ENCODE assay signal across 1 cellular context in the genomic region with DNA sequence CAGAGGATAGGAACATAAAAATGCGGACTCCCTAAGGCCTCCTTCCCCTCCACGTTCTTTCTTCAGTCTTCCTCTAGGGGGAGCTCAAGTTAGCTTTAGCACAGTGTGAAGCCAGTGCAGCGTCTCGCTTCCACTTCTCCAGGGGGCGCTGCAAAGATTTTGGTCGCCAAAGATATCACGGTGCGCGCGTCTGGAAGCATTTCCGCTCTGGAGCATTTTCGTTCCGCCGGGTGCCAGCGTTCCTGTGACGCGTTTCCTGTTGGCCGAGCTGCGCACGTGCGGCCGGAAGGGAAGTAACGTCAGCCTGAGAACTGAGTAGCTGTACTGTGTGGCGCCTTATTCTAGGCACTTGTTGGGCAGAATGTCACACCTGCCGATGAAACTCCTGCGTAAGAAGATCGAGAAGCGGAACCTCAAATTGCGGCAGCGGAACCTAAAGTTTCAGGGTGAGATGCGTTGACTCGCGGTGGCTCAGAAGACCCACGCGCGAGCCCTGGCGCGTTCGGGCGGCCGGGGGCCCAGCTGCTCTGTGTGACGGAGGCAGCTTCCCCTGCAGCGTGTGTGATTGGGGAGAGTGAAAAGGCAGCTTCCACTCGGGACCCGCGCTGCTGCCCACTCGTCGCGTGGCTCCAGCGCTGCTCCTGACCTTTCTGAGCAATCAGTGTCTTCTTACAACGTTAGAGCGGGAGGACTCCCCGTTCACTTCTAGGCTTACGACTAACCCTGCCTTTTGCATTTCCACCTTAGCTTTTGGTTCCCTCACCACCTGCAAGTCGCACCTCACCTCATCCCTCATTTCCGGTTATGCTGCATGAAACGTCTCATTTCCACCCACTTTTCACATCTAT.
TF ChIP-seq lines count a peak whose summit lies in the region.

Gene DDX18 (plus strand): TSS at position 275 of the 848 bp plus-strand sequence. CDS start 87 bp downstream, at position 362.

TF ChIP-seq in HepG2, 621 proteins besides CTCF, POLR2A, EP300 and RAD21 (continued from another document and continues in another):
- peak; percentile 96 for TF ChIP-seq POLR2AphosphoS5 (IDR thresholded peaks at IDR 0.05; ENCODE audit: low read depth, low read length)
- TF ChIP-seq ZBTB38 (CRISPR knock-in tag; IDR thresholded peaks at IDR 0.05): peak; percentile 91
- TF ChIP-seq PRMT3 (CRISPR knock-in tag; IDR thresholded peaks at IDR 0.05; ENCODE audit: borderline replicate concordance, low read depth): peak; percentile 90; the same call in 1 of the 2 replicates
- TF ChIP-seq, protein P1, sequence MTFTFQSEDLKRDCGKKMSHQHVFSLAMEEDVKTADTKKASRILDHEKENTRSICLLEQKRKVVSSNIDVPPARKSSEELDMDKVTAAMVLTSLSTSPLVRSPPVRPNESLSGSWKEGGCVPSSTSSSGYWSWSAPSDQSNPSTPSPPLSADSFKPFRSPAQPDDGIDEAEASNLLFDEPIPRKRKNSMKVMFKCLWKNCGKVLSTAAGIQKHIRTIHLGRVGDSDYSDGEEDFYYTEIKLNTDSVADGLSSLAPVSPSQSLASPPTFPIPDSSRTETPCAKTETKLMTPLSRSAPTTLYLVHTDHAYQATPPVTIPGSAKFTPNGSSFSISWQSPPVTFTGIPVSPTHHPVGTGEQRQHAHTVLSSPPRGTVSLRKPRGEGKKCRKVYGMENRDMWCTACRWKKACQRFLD (CRISPR knock-in tag; IDR thresholded peaks at IDR 0.05; ENCODE audit: borderline replicate concordance): no peak
- no peak; the same call in 1 of the 2 replicates for TF ChIP-seq ZNF329 (CRISPR knock-in tag; IDR thresholded peaks at IDR 0.05; ENCODE audit: low read depth)
- TF ChIP-seq CENPBD1 (CRISPR knock-in tag; IDR thresholded peaks at IDR 0.05; ENCODE audit: borderline replicate concordance, low read depth): peak; percentile 81; the same call in 1 of the 2 replicates
- TF ChIP-seq SALL2 (CRISPR knock-in tag; IDR thresholded peaks at IDR 0.05): peak; percentile 90
- TF ChIP-seq ATF7 (IDR thresholded peaks at IDR 0.05): no peak
- TF ChIP-seq ATF7 (CRISPR knock-in tag; IDR thresholded peaks at IDR 0.05): peak; percentile 82; the same call in 1 of the 2 replicates
- peak; percentile 100 for TF ChIP-seq POGZ (CRISPR knock-in tag; IDR thresholded peaks at IDR 0.05)
- TF ChIP-seq CENPT (CRISPR knock-in tag; IDR thresholded peaks at IDR 0.05; ENCODE audit: low read depth): no peak
- no peak for TF ChIP-seq MLLT10 (CRISPR knock-in tag; IDR thresholded peaks at IDR 0.05)
- peak; percentile 86 for TF ChIP-seq ZNF780A (CRISPR knock-in tag; IDR thresholded peaks at IDR 0.05)
- TF ChIP-seq MXD1 (CRISPR knock-in tag; IDR thresholded peaks at IDR 0.05): peak; percentile 98
- TF ChIP-seq ZNF205 (CRISPR knock-in tag; IDR thresholded peaks at IDR 0.05): peak; percentile 91
- TF ChIP-seq ZNF30 (CRISPR knock-in tag; IDR thresholded peaks at IDR 0.05): peak; percentile 81; the same call in 1 of the 2 replicates
- peak; percentile 84; the same call in 1 of the 2 replicates for TF ChIP-seq EHMT2 (IDR thresholded peaks at IDR 0.05; ENCODE audit: borderline replicate concordance, low read depth, low read length)
- TF ChIP-seq ZNF776 (CRISPR knock-in tag; IDR thresholded peaks at IDR 0.05): peak; percentile 97
- TF ChIP-seq PREB (CRISPR knock-in tag; IDR thresholded peaks at IDR 0.05): peak; percentile 49
- TF ChIP-seq ZNF597 (CRISPR knock-in tag; IDR thresholded peaks at IDR 0.05): no peak
- TF ChIP-seq TEAD2 (CRISPR knock-in tag; IDR thresholded peaks at IDR 0.05): no peak
- peak; percentile 78 for TF ChIP-seq ZNF772 (CRISPR knock-in tag; IDR thresholded peaks at IDR 0.05)
- peak; percentile 94 for TF ChIP-seq ARID5B (CRISPR knock-in tag; IDR thresholded peaks at IDR 0.05)
- TF ChIP-seq KDM6A (CRISPR knock-in tag; IDR thresholded peaks at IDR 0.05; ENCODE audit: low read depth): no peak
- TF ChIP-seq RXRA (CRISPR knock-in tag; IDR thresholded peaks at IDR 0.05): peak; percentile 72
- TF ChIP-seq ZNF414 (CRISPR knock-in tag; IDR thresholded peaks at IDR 0.05): peak; percentile 96
- TF ChIP-seq RBM39 (IDR thresholded peaks at IDR 0.05; ENCODE audit: low read depth, low read length, poor library complexity, severe bottlenecking): peak; percentile 73
- TF ChIP-seq TSC22D2 (CRISPR knock-in tag; IDR thresholded peaks at IDR 0.05; ENCODE audit: borderline replicate concordance): peak; percentile 83; the same call in 1 of the 2 replicates
- TF ChIP-seq ETV6 (CRISPR knock-in tag; conservative IDR thresholded peaks at IDR 0.05): peak; percentile 76
- peak; percentile 91 for TF ChIP-seq ETV5 (CRISPR knock-in tag; IDR thresholded peaks at IDR 0.05; ENCODE audit: borderline replicate concordance)
- TF ChIP-seq, protein P2, sequence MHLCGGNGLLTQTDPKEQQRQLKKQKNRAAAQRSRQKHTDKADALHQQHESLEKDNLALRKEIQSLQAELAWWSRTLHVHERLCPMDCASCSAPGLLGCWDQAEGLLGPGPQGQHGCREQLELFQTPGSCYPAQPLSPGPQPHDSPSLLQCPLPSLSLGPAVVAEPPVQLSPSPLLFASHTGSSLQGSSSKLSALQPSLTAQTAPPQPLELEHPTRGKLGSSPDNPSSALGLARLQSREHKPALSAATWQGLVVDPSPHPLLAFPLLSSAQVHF (CRISPR knock-in tag; IDR thresholded peaks at IDR 0.05): peak; percentile 80; the same call in 1 of the 2 replicates
- peak; percentile 67; the same call in 1 of the 2 replicates for TF ChIP-seq ZNF558 (CRISPR knock-in tag; IDR thresholded peaks at IDR 0.05; ENCODE audit: borderline replicate concordance)
- no peak; the same call in none of the 2 replicates for TF ChIP-seq HOXD1 (CRISPR knock-in tag; IDR thresholded peaks at IDR 0.05)
- no peak; the same call in 1 of the 2 replicates for TF ChIP-seq ZFP62 (CRISPR knock-in tag; IDR thresholded peaks at IDR 0.05)
- no peak; the same call in 1 of the 2 replicates for TF ChIP-seq ZNF138 (CRISPR knock-in tag; IDR thresholded peaks at IDR 0.05; ENCODE audit: low read depth)
- no peak for TF ChIP-seq SNRNP70 (IDR thresholded peaks at IDR 0.05; ENCODE audit: low read depth, low read length)
- TF ChIP-seq JUND (CRISPR knock-in tag; IDR thresholded peaks at IDR 0.05): no peak; the same call in 1 of the 2 replicates
- no peak; the same call in 1 of the 2 replicates for TF ChIP-seq ZNF709 (CRISPR knock-in tag; IDR thresholded peaks at IDR 0.05)
- TF ChIP-seq NFKB2 (CRISPR knock-in tag; IDR thresholded peaks at IDR 0.05; ENCODE audit: borderline replicate concordance): peak; percentile 87; the same call in 1 of the 2 replicates
- peak; percentile 96 for TF ChIP-seq FOXK1 (CRISPR knock-in tag; IDR thresholded peaks at IDR 0.05; ENCODE audit: borderline replicate concordance, low read depth)
- TF ChIP-seq SRSF4 (IDR thresholded peaks at IDR 0.05; ENCODE audit: low read depth, low read length, poor library complexity, severe bottlenecking): no peak
- TF ChIP-seq ZNF274 (CRISPR knock-in tag; IDR thresholded peaks at IDR 0.05): peak; percentile 98
- peak; percentile 80; the same call in 1 of the 2 replicates for TF ChIP-seq SIX4 (CRISPR knock-in tag; IDR thresholded peaks at IDR 0.05)
- TF ChIP-seq HHEX (CRISPR knock-in tag; IDR thresholded peaks at IDR 0.05): no peak
- no peak for TF ChIP-seq ZNF549 (CRISPR knock-in tag; IDR thresholded peaks at IDR 0.05)
- peak; percentile 96 for TF ChIP-seq SP140L (CRISPR knock-in tag; IDR thresholded peaks at IDR 0.05; ENCODE audit: borderline replicate concordance)
- TF ChIP-seq ZNF282 (IDR thresholded peaks at IDR 0.05; ENCODE audit: partially characterized antibody): no peak
- TF ChIP-seq ZNF777 (CRISPR knock-in tag; IDR thresholded peaks at IDR 0.05): no peak
- peak; percentile 98 for TF ChIP-seq ZNF687 (CRISPR knock-in tag; IDR thresholded peaks at IDR 0.05)
- peak; percentile 85 for TF ChIP-seq BORCS8-MEF2B (CRISPR knock-in tag; IDR thresholded peaks at IDR 0.05)
